ENCODE assay signal across 9 cellular contexts in genomic region chr22:24208012-24208749, GRCh38. TPM values are rescaled to one million over a fixed set of nuclear protein-coding genes. Genes with fewer than 3 reads are reported as not detected.
DNase-seq lines count a peak whose midpoint lies in the region; ATAC-seq and TF ChIP-seq lines count a peak whose summit lies in the region.
"Had no signal": no experiment of that assay in that cellular context is flagged by ENCODE, and none has a peak within 500 bp of the region (broad histone marks: within the 10 kb centered on the region; RNA-seq: fewer than 3 reads in every experiment).

No MANE protein-coding gene starts in this region.

- H3K9me3 ChIP-seq in AG04450 (ENCODE audit: control insufficient read depth, insufficient read depth, low read length) (peaks cover 3% of the 10 kb centered on the region; the same call in 1 of the 2 replicates), hepatocyte (ENCODE audit: low read depth) (no peaks in the 10 kb centered on the region)

- H3K27ac ChIP-seq in AG04450 (ENCODE audit: low read depth, low read length), result peak overlapping the region; percentile 66
- peak overlapping the region; percentile 81 for H3K27ac ChIP-seq in adipose tissue (ENCODE audit: low read depth, low read length)
- peak overlapping the region; percentile 73 for H3K27ac ChIP-seq in hepatocyte

- CTCF ChIA-PET in AG04450 (lab: Charles Lee), result interaction anchor here (0.6 to 1.3 kb wide), 4 partner anchors 18 to 39 kb away, joined by 3 to 4 read pairs (median 3); no protein-coding TSS in a partner anchor

- TF ChIP-seq CTCF in AG04450 (IDR thresholded peaks at IDR 0.05; ENCODE audit: low read depth, low read length), result no peak
- TF ChIP-seq CTCF in hepatocyte (IDR thresholded peaks at IDR 0.05; ENCODE audit: poor library complexity), result no peak

- peaks cover 5% of the 10 kb centered on the region for H3K4me1 ChIP-seq in hepatocyte (ENCODE audit: insufficient read depth)

- H3K9me2 ChIP-seq in hepatocyte (replicated peaks; ENCODE audit: insufficient read depth), result no peaks in the 10 kb centered on the region

- POLR2A ChIA-PET in AG04450 (lab: Yijun Ruan, JAX), result interaction anchor here (0.6 to 1.8 kb wide), 6 partner anchors 8 to 148 kb away, joined by 3 to 8 read pairs (median 4); partner anchors contain the start of gene GGT5

- WGBS in adipose tissue, 3 donors, result 1 to 2% (median 1%) methylated on average over 2 of the region's 2 CpGs
- WGBS in hepatocyte (ENCODE audit: low lambda C conversion rate, missing lambda C conversion rate), result 7% methylated on average over 2 of the region's 2 CpGs

- peak overlapping the region; percentile 6 for H3K4me2 ChIP-seq in hepatocyte

- peak; percentile 93 for DNase-seq in AG04450 (ENCODE audit: low read depth, low spot score)
- DNase-seq in Jurkat, Clone E6-1 (ENCODE audit: low read depth, low spot score), result peak; percentile 21
- peak; percentile 63 for DNase-seq in hepatocyte (ENCODE audit: low spot score)
- DNase-seq in smooth muscle cell of the brain vasculature (ENCODE audit: low read depth, low spot score), result peak; percentile 90
- no peak for DNase-seq in DMS79 treated with DMSO at 0.1 percent for 48 hours (lab: John Stamatoyannopoulos, UW)
- no peak for DNase-seq in GM19238 (ENCODE audit: insufficient read length, low spot score)

- H3K4me3 ChIP-seq in AG04450 (ENCODE audit: low read depth, low read length) (no peak overlapping the region), hepatocyte (no peak overlapping the region)
- no peak overlapping the region for H3K4me3 ChIP-seq in Jurkat, Clone E6-1 (ENCODE audit: low read length)
- H3K4me3 ChIP-seq: GM12878 had no signal

- H2AFZ ChIP-seq in hepatocyte, result no peak overlapping the region

- no peaks in the 10 kb centered on the region for H3K79me2 ChIP-seq in hepatocyte

- no peak for ATAC-seq in GM18870 (IDR thresholded peaks at IDR 0.05; ENCODE audit: unreplicated experiment)
- ATAC-seq: GM12878 had no signal

- H3K27me3 ChIP-seq in AG04450 (ENCODE audit: control insufficient read depth, insufficient read depth, low read length) (no peaks in the 10 kb centered on the region), hepatocyte (no peaks in the 10 kb centered on the region)

- no peaks in the 10 kb centered on the region for H4K20me1 ChIP-seq in hepatocyte (ENCODE audit: insufficient read depth, poor library complexity, severe bottlenecking)

- no peaks in the 10 kb centered on the region for H3K36me3 ChIP-seq in hepatocyte (replicated peaks; ENCODE audit: insufficient read depth, low read depth)

RNA-seq across cellular contexts. Expression of gene SUSD2, which starts 26.9 kb away (rescaled TPM):
- polyA plus RNA-seq in AG04450 (2011; rRNA removed) (0.63 and 1.1 TPM in 2 replicates), adipose tissue (1 to 10 TPM in 2 of 3 donors, under 1 TPM in 1; 0.77 to 9.3 (median 6.3) TPM), hepatocyte (6.9 and 10.8 TPM in 2 replicates)
- polyA minus RNA-seq in AG04450 (2011; rRNA and poly(A)+ RNA removed), result 0.09 and 0.32 TPM in 2 replicates
- polyA plus RNA-seq in Jurkat, Clone E6-1 (2012; ENCODE audit: insufficient read depth, insufficient read length), result 0.42 TPM
- total RNA-seq in hepatocyte, result 6.1 and 9.7 TPM in 2 replicates

RNA-seq across cellular contexts. Expression of gene GGT5, which starts 36.7 kb away (rescaled TPM):
- polyA plus RNA-seq in AG04450 (2011; rRNA removed) (4.4 TPM in 2 replicates), adipose tissue (10 to 100 TPM; 15.7 to 68.7 (median 51.3) TPM), hepatocyte (47.4 and 56.5 TPM in 2 replicates)
- polyA minus RNA-seq in AG04450 (2011; rRNA and poly(A)+ RNA removed), result 0.43 and 0.83 TPM in 2 replicates
- polyA plus RNA-seq in Jurkat, Clone E6-1 (2012; ENCODE audit: insufficient read depth, insufficient read length), result not detected
- 5.8 and 9.8 TPM in 2 replicates for total RNA-seq in hepatocyte
- total RNA-seq: GM12878 had no signal

Comparison
In these comparisons a context has a peak if more than half of its experiments do, and no peak if none do; other contexts are left out.
1. DNase-seq: peak in AG04450 (single experiment), Jurkat, Clone E6-1 (single experiment), hepatocyte (single experiment) and smooth muscle cell of the brain vasculature (single experiment); none in DMS79 treated with DMSO at 0.1 percent for 48 hours (single experiment) and GM19238 (single experiment).
2. Peak in every context shown above with its lines, with median percentiles within 50 percentile points of each other: H3K27ac ChIP-seq.